In the genomic region with DNA sequence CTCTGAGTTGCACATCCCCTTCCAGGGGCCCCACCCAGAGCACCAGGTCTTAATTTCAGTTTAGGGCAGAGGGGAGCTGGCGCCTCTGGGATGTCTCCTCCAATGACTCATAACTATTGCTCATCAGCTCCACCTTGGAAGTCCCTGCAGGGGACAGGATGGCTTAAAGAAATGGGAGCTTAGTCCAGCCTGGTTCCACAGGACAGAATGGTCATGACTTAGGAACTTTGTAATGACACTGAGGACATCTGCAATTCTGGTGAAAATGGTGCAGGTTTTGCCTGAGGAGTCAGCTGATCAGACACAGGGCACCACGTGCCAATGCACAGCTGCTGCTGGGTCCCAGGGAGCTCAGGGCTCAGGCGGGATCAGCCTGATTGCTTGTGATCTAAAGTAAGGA, we compare ENCODE assay signal across 12 cellular contexts. TPM values are rescaled to one million over a fixed set of nuclear protein-coding genes. Genes with fewer than 3 reads are reported as not detected.
DNase-seq lines count a peak whose midpoint lies in the region; ATAC-seq and TF ChIP-seq lines count a peak whose summit lies in the region.
"Had no signal": no experiment of that assay in that cellular context is flagged by ENCODE, and none has a peak within 500 bp of the region (broad histone marks: within the 10 kb centered on the region; RNA-seq: fewer than 3 reads in every experiment).

No MANE protein-coding gene starts in this region.

- peak; percentile 19 for DNase-seq in ACHN
- DNase-seq in HK-2 (ENCODE audit: unreplicated experiment) = peak; percentile 38
- peak; percentile 43 to 63 for DNase-seq in SJSA1 (ENCODE audit: low read depth in 1 of 2, low spot score in 2 of 2)
- DNase-seq in foreskin keratinocyte = peak in 1 of 2 donors; percentile 40
- no peak for DNase-seq in spleen
- DNase-seq in GOT3 (lab: John Stamatoyannopoulos, UW) = no peak
- no peak for DNase-seq in activated naive CD8-positive, alpha-beta T cell treated with anti-CD3 and anti-CD28 coated beads, Interleukin-2, amount 50 U/mL, for 24 hours
- DNase-seq: activated CD8-positive, alpha-beta T cell treated with anti-CD3 and anti-CD28 coated beads for 36 hours; stimulated activated CD4-positive, alpha-beta T cell treated with anti-CD3 and anti-CD28 coated beads, Interleukin-4, amount 100 ng/mL, for 24 hours; stimulated activated naive CD8-positive, alpha-beta T cell treated with anti-CD3 and anti-CD28 coated beads, Interleukin-15, Interleukin-2, amounts not matched to agents 100 U/mL and 50 U/mL, for 24 hours had no signal

- WGBS in spleen, 5 donors = 63 to 80% (median 70%) methylated on average over 3 of the region's 3 CpGs

- ATAC-seq in foreskin keratinocyte (peak; percentile 80), GM18517 (IDR thresholded peaks at IDR 0.05; ENCODE audit: unreplicated experiment) (no peak)
- no peak for ATAC-seq in activated naive CD8-positive, alpha-beta T cell treated with anti-CD3 and anti-CD28 coated beads, Interleukin-2, amount 50 U/mL, for 24 hours
- ATAC-seq: activated CD8-positive, alpha-beta T cell treated with anti-CD3 and anti-CD28 coated beads for 36 hours; stimulated activated naive CD8-positive, alpha-beta T cell treated with anti-CD3 and anti-CD28 coated beads, Interleukin-15, Interleukin-2, amounts not matched to agents 100 U/mL and 50 U/mL, for 24 hours had no signal

- H3K36me3 ChIP-seq in SJSA1 = no peaks in the 10 kb centered on the region
- no peaks in the 10 kb centered on the region for H3K36me3 ChIP-seq in spleen

- no peaks in the 10 kb centered on the region for H3K9me3 Mint-ChIP-seq in activated naive CD8-positive, alpha-beta T cell treated with anti-CD3 and anti-CD28 coated beads, Interleukin-2, amount 50 U/mL, for 24 hours
- H3K9me3 Mint-ChIP-seq: activated CD8-positive, alpha-beta T cell treated with anti-CD3 and anti-CD28 coated beads for 36 hours had no signal

- no peaks in the 10 kb centered on the region for H3K36me3 Mint-ChIP-seq in activated naive CD8-positive, alpha-beta T cell treated with anti-CD3 and anti-CD28 coated beads, Interleukin-2, amount 50 U/mL, for 24 hours (ENCODE audit: low read depth)

- no peak overlapping the region for H3K27ac ChIP-seq in SJSA1
- no peak overlapping the region for H3K27ac ChIP-seq in foreskin keratinocyte
- H3K27ac ChIP-seq in spleen = no peak overlapping the region

- in situ Hi-C loops in ACHN (cut with HindIII; ENCODE audit: low pct_ligation_motif_present, low pct_unique_long_range_greater_than_20kb, low sequenced_read_pairs) = no loop called here

- no peak overlapping the region for H3K4me3 Mint-ChIP-seq in activated naive CD8-positive, alpha-beta T cell treated with anti-CD3 and anti-CD28 coated beads, Interleukin-2, amount 50 U/mL, for 24 hours
- H3K4me3 Mint-ChIP-seq: activated CD8-positive, alpha-beta T cell treated with anti-CD3 and anti-CD28 coated beads for 36 hours had no signal

- intact Hi-C loops in spleen (cut with DNase I; ENCODE audit: low total_unique reads) = no loop called here

- H3K27ac Mint-ChIP-seq in activated naive CD8-positive, alpha-beta T cell treated with anti-CD3 and anti-CD28 coated beads, Interleukin-2, amount 50 U/mL, for 24 hours = no peak overlapping the region
- H3K27ac Mint-ChIP-seq: activated CD8-positive, alpha-beta T cell treated with anti-CD3 and anti-CD28 coated beads for 36 hours had no signal

- H3K9me3 ChIP-seq in SJSA1 (replicated peaks) (no peaks in the 10 kb centered on the region), spleen (no peaks in the 10 kb centered on the region)

- H3K4me1 ChIP-seq in SJSA1 (replicated peaks) = peaks cover 19% of the 10 kb centered on the region
- peaks cover 10% of the 10 kb centered on the region for H3K4me1 ChIP-seq in foreskin keratinocyte
- no peaks in the 10 kb centered on the region for H3K4me1 ChIP-seq in spleen

- H3K4me3 ChIP-seq in SJSA1 = no peak overlapping the region
- no peak overlapping the region for H3K4me3 ChIP-seq in spleen

- peaks cover 42% of the 10 kb centered on the region for H3K27me3 Mint-ChIP-seq in activated naive CD8-positive, alpha-beta T cell treated with anti-CD3 and anti-CD28 coated beads, Interleukin-2, amount 50 U/mL, for 24 hours

- no peak for TF ChIP-seq POLR2A in spleen (IDR thresholded peaks at IDR 0.05)

- TF ChIP-seq CTCF in foreskin keratinocyte (conservative IDR thresholded peaks at IDR 0.05) = peak; percentile 6
- TF ChIP-seq CTCF in spleen (IDR thresholded peaks at IDR 0.05 in 8 of 11, conservative IDR thresholded peaks at IDR 0.05 in 3 of 11) = no peak

- H3K27me3 ChIP-seq in SJSA1 (replicated peaks) (no peaks in the 10 kb centered on the region), foreskin keratinocyte (no peaks in the 10 kb centered on the region), spleen (replicated peaks in 1 of 7) (peaks cover 0 to 40% (median 0%) of the 10 kb centered on the region in 7 donors)

- H3K4me1 Mint-ChIP-seq in activated naive CD8-positive, alpha-beta T cell treated with anti-CD3 and anti-CD28 coated beads, Interleukin-2, amount 50 U/mL, for 24 hours = no peaks in the 10 kb centered on the region

RNA-seq across cellular contexts. Expression of gene PPP1R26, which starts 16.4 kb away (rescaled TPM):
- total RNA-seq in SJSA1 (2014; rRNA removed; shearing (Covaris generic)) = 11.0 and 16.8 TPM in 2 replicates
- 14.3 and 15.1 TPM in 2 replicates for total RNA-seq in foreskin keratinocyte
- 7.2 and 7.6 TPM in 2 replicates for polyA plus RNA-seq in foreskin keratinocyte
- total RNA-seq in spleen = 10 to 100 TPM in 2 of 7 donors, 1 to 10 TPM in 5; 6.7 to 18.7 (median 9.7) TPM
- 1 to 10 TPM; 1.8 to 4.5 (median 2.3) TPM for polyA plus RNA-seq in spleen

RNA-seq across cellular contexts. Expression of gene MRPS2, which starts 37.3 kb away (rescaled TPM):
- 12.6 and 21.3 TPM in 2 replicates for total RNA-seq in SJSA1 (2014; rRNA removed; shearing (Covaris generic))
- 65.8 and 70.9 TPM in 2 replicates for total RNA-seq in foreskin keratinocyte
- 106 TPM in 2 replicates for polyA plus RNA-seq in foreskin keratinocyte
- 10 to 100 TPM; 19.2 to 34.1 (median 24.1) TPM for total RNA-seq in spleen
- polyA plus RNA-seq in spleen = 10 to 100 TPM; 29.8 to 40.6 (median 34.5) TPM

RNA-seq across cellular contexts. Expression of gene LCN1, which starts 58.1 kb away (rescaled TPM):
- total RNA-seq in SJSA1 (2014; rRNA removed; shearing (Covaris generic)) = not detected in 2 replicates
- total RNA-seq in foreskin keratinocyte = not detected in 2 replicates
- not detected in 2 replicates for polyA plus RNA-seq in foreskin keratinocyte
- total RNA-seq in spleen = not detected
- under 1 TPM in 1 of 3 donors, not detected in 2; 0.09 TPM for polyA plus RNA-seq in spleen
- total RNA-seq: activated CD8-positive, alpha-beta T cell treated with anti-CD3 and anti-CD28 coated beads for 36 hours; cerebellum had no signal

Comparison
In these comparisons a context has a peak if more than half of its experiments do, and no peak if none do; other contexts are left out.
1. DNase-seq: peak in ACHN (single experiment), HK-2 (single experiment) and SJSA1 (2 of 2); none in spleen (single experiment), GOT3 (single experiment) and activated naive CD8-positive, alpha-beta T cell treated with anti-CD3 and anti-CD28 coated beads, Interleukin-2, amount 50 U/mL, for 24 hours (single experiment).